In the genomic region with DNA sequence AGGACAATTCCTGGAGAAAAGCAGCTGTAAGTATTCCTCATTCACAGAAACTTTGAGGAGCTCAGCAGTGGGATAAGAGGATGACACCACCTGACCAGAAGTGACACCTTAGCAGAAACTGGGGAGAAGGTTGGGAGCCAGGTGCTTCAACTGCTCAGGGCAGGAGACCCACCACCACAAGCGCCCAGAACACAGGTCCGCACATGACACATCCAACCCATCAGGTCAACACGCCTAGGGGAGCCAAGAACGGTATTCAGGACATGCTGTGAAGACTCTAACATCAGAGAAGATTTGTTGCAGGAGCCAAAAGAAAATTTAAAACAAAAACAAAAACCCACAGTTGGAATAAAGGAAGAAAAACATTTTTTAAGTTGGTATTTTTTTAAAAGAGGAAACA, we compare ENCODE assay signal across 13 cellular contexts. TPM values are rescaled to one million over a fixed set of nuclear protein-coding genes. Genes with fewer than 3 reads are reported as not detected.
DNase-seq lines count a peak whose midpoint lies in the region; ATAC-seq, FAIRE-seq and TF ChIP-seq lines count a peak whose summit lies in the region.
"Had no signal": no experiment of that assay in that cellular context is flagged by ENCODE, and none has a peak within 500 bp of the region (broad histone marks: within the 10 kb centered on the region; RNA-seq: fewer than 3 reads in every experiment).

No MANE protein-coding gene starts in this region.

- H3K27ac ChIP-seq in GM23248 (peak overlapping the region; percentile 68), keratinocyte (ENCODE audit: control insufficient read depth, insufficient read depth, low read length) (peak overlapping the region; percentile 68), smooth muscle cell (ENCODE audit: low read depth) (peak overlapping the region; percentile 64)

- no peak overlapping the region for H3K4me3 Mint-ChIP-seq in brain
- H3K4me3 Mint-ChIP-seq: T-helper 2 cell treated with Interferon-gamma antibody and Interleukin-4, amounts not matched to agents 5 μg/mL and 100 μg/mL, for 36 hours had no signal

- FAIRE-seq in keratinocyte (lab: Jason Lieb, UNC), result no peak
- FAIRE-seq: endometrium had no signal

- no peaks in the 10 kb centered on the region for H3K9me1 ChIP-seq in keratinocyte (ENCODE audit: control insufficient read depth, extremely low read depth, insufficient read depth, low read length)

- H3K9ac ChIP-seq in GM23248 (peak overlapping the region; percentile 61), keratinocyte (ENCODE audit: control insufficient read depth, extremely low read depth, insufficient read depth, low read length) (peak overlapping the region; percentile 37), smooth muscle cell (ENCODE audit: low read depth) (no peak overlapping the region)

- dilution Hi-C loops in keratinocyte (cut with MboI; ENCODE audit: extremely low pct_ligation_motif_present, low sequenced_read_pairs), result no loop called here

- TF ChIP-seq CTCF in brain (conservative IDR thresholded peaks at IDR 0.05) (no peak), keratinocyte (optimal IDR thresholded peaks at IDR 0.05 in 1 of 3, IDR thresholded peaks at IDR 0.05 in 1 of 3, conservative IDR thresholded peaks at IDR 0.05 in 1 of 3; ENCODE audit: extremely low read depth in 1 of 3, insufficient read depth in 2 of 3, low read length in 3 of 3) (no peak), smooth muscle cell (IDR thresholded peaks at IDR 0.05; ENCODE audit: borderline replicate concordance, insufficient read depth, poor library complexity, severe bottlenecking) (no peak)

- no peak for ATAC-seq in HG03139 (IDR thresholded peaks at IDR 0.05; ENCODE audit: unreplicated experiment)
- ATAC-seq: Panc1 had no signal

- no peaks in the 10 kb centered on the region for H4K20me1 ChIP-seq in GM23248 (ENCODE audit: insufficient read depth)
- H4K20me1 ChIP-seq in keratinocyte (ENCODE audit: control insufficient read depth, extremely low read depth, insufficient read depth, low read length), result no peaks in the 10 kb centered on the region
- no peaks in the 10 kb centered on the region for H4K20me1 ChIP-seq in smooth muscle cell (ENCODE audit: low read depth)

- H3K4me1 ChIP-seq in GM23248 (ENCODE audit: insufficient read depth), result peaks cover 25% of the 10 kb centered on the region
- H3K4me1 ChIP-seq in keratinocyte (ENCODE audit: control insufficient read depth, extremely low read depth, insufficient read depth, low read length), result peaks cover 19% of the 10 kb centered on the region
- peaks cover 3% of the 10 kb centered on the region for H3K4me1 ChIP-seq in smooth muscle cell (ENCODE audit: low read depth)

- H3F3A ChIP-seq in GM23248 (ENCODE audit: insufficient read depth), result peaks cover 35% of the 10 kb centered on the region
- H3F3A ChIP-seq in smooth muscle cell (ENCODE audit: low read depth), result peaks cover 4% of the 10 kb centered on the region

- H3K9me3 ChIP-seq in GM23248 (ENCODE audit: low read depth) (no peaks in the 10 kb centered on the region), keratinocyte (ENCODE audit: control insufficient read depth, low read depth, low read length) (no peaks in the 10 kb centered on the region), smooth muscle cell (replicated peaks; ENCODE audit: low read depth) (no peaks in the 10 kb centered on the region)

- peak overlapping the region in 4 of 5 experiments; percentile 52 to 96 (median 83) for H3K27ac Mint-ChIP-seq in brain

- H3K4me3 ChIP-seq in GM23248, result 0 out of 2 replicates have a peak overlapping the region, but pooled peaks have one; percentile 18
- H3K4me3 ChIP-seq in keratinocyte (ENCODE audit: control insufficient read depth in 2 of 3, extremely low read depth in 1 of 3, insufficient read depth in 2 of 3, low read depth in 1 of 3, low read length in 3 of 3), result no peak overlapping the region
- H3K4me3 ChIP-seq in smooth muscle cell, result no peak overlapping the region

- no peaks in the 10 kb centered on the region for H3K9me2 ChIP-seq in GM23248 (ENCODE audit: insufficient read depth)

- peaks cover 47% of the 10 kb centered on the region for H3K36me3 Mint-ChIP-seq in brain

- no peaks in the 10 kb centered on the region for H3K27me3 ChIP-seq in GM23248 (replicated peaks; ENCODE audit: insufficient read depth)
- no peaks in the 10 kb centered on the region for H3K27me3 ChIP-seq in keratinocyte (ENCODE audit: control insufficient read depth, extremely low read depth, insufficient read depth, low read length)
- no peaks in the 10 kb centered on the region for H3K27me3 ChIP-seq in smooth muscle cell (ENCODE audit: low read depth)

- 71 to 77% methylated on average over 4 of the region's 4 CpGs for WGBS in GM23248 (ENCODE audit: low coverage in 1 of 2, low lambda C conversion rate in 2 of 2, missing lambda C conversion rate in 2 of 2), 2 experiments
- WGBS in smooth muscle cell (ENCODE audit: low lambda C conversion rate), result 94% methylated on average over 4 of the region's 4 CpGs

- no peaks in the 10 kb centered on the region for H3K27me3 Mint-ChIP-seq in brain

- H3K79me2 ChIP-seq in GM23248 (ENCODE audit: insufficient read depth), result 0 out of 2 replicates have a peak, but pooled peaks cover 11% of the 10 kb centered on the region
- peaks cover 2% of the 10 kb centered on the region for H3K79me2 ChIP-seq in keratinocyte (ENCODE audit: control insufficient read depth, insufficient read depth, low read length)
- H3K79me2 ChIP-seq in smooth muscle cell (ENCODE audit: low read depth), result no peaks in the 10 kb centered on the region

- in situ Hi-C loops in GM23248 (cut with MboI), result loop anchor here (25.0 kb wide), 1 partner anchor 339 kb away; no protein-coding TSS in a partner anchor

- H3K4me1 Mint-ChIP-seq in brain, result peaks cover 49% of the 10 kb centered on the region

- H2AFZ ChIP-seq in GM23248 (peak overlapping the region; percentile 78), keratinocyte (ENCODE audit: control insufficient read depth, low read length) (no peak overlapping the region), smooth muscle cell (ENCODE audit: low read depth) (peak overlapping the region; percentile 81)

- H3K9me3 Mint-ChIP-seq in brain, result peaks cover 0 to 12% (median 7%) of the 10 kb centered on the region in 5 experiments

- DNase-seq in GM23248, result no peak
- DNase-seq in keratinocyte (ENCODE audit: low read depth, low spot score), result no peak
- DNase-seq in smooth muscle cell (lab: John Stamatoyannopoulos, UW; ENCODE audit: unreplicated experiment), result no peak
- no peak for DNase-seq in globus pallidus (ENCODE audit: low spot score)
- no peak for DNase-seq in CD1c-positive myeloid dendritic cell (ENCODE audit: extremely low spot score)
- DNase-seq in NCI-H1105 treated with DMSO at 0.1 percent for 48 hours (lab: John Stamatoyannopoulos, UW), result no peak
- DNase-seq: DMS153, NCI-H1436 had no signal

- peak overlapping the region; percentile 55 for H3K4me2 ChIP-seq in GM23248 (ENCODE audit: unreplicated experiment)
- peak overlapping the region; percentile 77 for H3K4me2 ChIP-seq in keratinocyte (ENCODE audit: control insufficient read depth, extremely low read depth, insufficient read depth, low read depth, low read length)
- H3K4me2 ChIP-seq in smooth muscle cell, result no peak overlapping the region

- no peaks in the 10 kb centered on the region for H3K36me3 ChIP-seq in GM23248 (ENCODE audit: low read depth)
- H3K36me3 ChIP-seq in keratinocyte (ENCODE audit: control insufficient read depth in 2 of 2, extremely low read depth in 1 of 2, insufficient read depth in 2 of 2, low read length in 2 of 2), result peaks cover 0 to 2% of the 10 kb centered on the region in 2 experiments
- H3K36me3 ChIP-seq in smooth muscle cell (ENCODE audit: low read depth), result no peaks in the 10 kb centered on the region

RNA-seq across cellular contexts. Expression of gene SLC23A2, which starts 50.5 kb away (rescaled TPM):
- total RNA-seq in GM23248 (2014; rRNA removed; shearing (Covaris generic)), result 9.6 and 11.0 TPM in 2 replicates
- 5.8 and 5.9 TPM in 2 replicates for polyA plus RNA-seq in GM23248 (2016; fragmentation: Nextera tagmentation; extraction: Ambion mirVana)
- 17.8 TPM for polyA plus RNA-seq in brain (ENCODE audit: insufficient read depth, low read depth, low replicate concordance)
- polyA plus RNA-seq in keratinocyte, result 9.6 to 14.7 TPM (median 13.4 TPM) in 3 replicates
- 3.3 TPM for polyA plus RNA-seq in keratinocyte (2011; ENCODE audit: low read depth)
- polyA plus RNA-seq in keratinocyte (2011; cell fraction: cytosol; rRNA removed), result 4.4 and 5.5 TPM in 2 replicates
- 33.3 and 34.6 TPM in 2 replicates for polyA plus RNA-seq in keratinocyte (2011; cell fraction: nucleus; rRNA removed)
- 5.2 and 9.3 TPM in 2 replicates for polyA plus RNA-seq in keratinocyte (2012; ENCODE audit: low replicate concordance)
- polyA minus RNA-seq in keratinocyte, result 22.0 to 44.4 TPM (median 26.2 TPM) in 3 replicates
- polyA minus RNA-seq in keratinocyte (2011; cell fraction: cytosol; rRNA and poly(A)+ RNA removed), result 12.1 TPM
- 38.6 and 54.2 TPM in 2 replicates for polyA minus RNA-seq in keratinocyte (2011; cell fraction: nucleus; rRNA and poly(A)+ RNA removed)
- total RNA-seq in smooth muscle cell, result 5.0 and 5.6 TPM in 2 replicates
- polyA plus RNA-seq in smooth muscle cell, result 1.4 TPM in 2 replicates
